Comparison of ENCODE assay signal across 7 cellular contexts in the genomic region with DNA sequence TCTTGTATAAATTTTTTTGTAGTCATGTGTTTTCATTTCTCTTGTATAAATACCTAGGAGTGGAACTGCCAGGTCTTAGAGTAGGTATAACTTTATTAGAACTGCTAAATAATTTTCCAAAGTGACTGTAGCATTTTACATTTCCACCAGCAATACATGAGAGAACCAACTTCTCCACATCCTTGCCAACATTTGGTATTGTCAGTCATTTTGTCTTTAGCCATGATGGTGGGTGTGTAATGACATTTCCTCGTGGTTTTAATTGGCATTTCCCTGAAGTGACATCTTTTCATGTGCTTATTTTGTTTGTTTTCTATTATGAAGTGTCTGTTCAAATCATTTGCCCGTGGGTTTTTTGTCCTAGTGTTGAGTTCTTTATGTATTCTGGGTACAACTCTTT.
"Had no signal": no experiment of that assay in that cellular context is flagged by ENCODE, and none has a peak within 500 bp of the region (broad histone marks: within the 10 kb centered on the region; RNA-seq: fewer than 3 reads in every experiment).

No MANE protein-coding gene starts in this region.

- FAIRE-seq: H1, H54, HTR-8/SVneo had no signal

- H3K4me2 ChIP-seq: GM23338 had no signal

- H2AFZ ChIP-seq: GM23338 had no signal

- H3K4me3 ChIP-seq: GM23338 had no signal

- ATAC-seq: GM23338 had no signal

- DNase-seq: H9, HCEC 1CT, KG1 had no signal
